Comparison of ENCODE assay signal across 11 cellular contexts in the genomic region with DNA sequence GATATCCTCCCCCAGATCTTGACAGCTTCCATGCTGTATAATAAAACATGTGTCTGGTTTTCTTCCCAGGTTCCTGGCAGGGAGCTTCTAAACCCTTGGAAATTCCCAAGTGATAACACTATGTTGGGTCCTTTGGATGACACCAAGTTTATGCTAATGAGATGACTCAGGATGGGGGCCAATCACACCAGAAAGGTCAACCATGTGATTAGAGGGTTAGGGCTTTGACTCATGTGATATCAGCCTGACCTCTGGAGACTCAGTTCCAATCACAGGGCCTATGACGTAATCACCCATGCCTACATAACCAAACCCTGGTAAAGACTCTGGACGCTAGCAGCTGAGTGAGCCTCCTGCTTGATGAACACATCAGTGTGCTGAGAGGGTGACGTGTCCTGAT.
DNase-seq lines count a peak whose midpoint lies in the region; ATAC-seq lines count a peak whose summit lies in the region.
"Had no signal": no experiment of that assay in that cellular context is flagged by ENCODE, and none has a peak within 500 bp of the region (broad histone marks: within the 10 kb centered on the region; RNA-seq: fewer than 3 reads in every experiment).

No MANE protein-coding gene starts in this region.

- no peak overlapping the region for H4K12ac ChIP-seq in trophoblast cell (ENCODE audit: low read depth, low read length)

- H3K18ac ChIP-seq in trophoblast cell (ENCODE audit: low read length): no peak overlapping the region

- no peak overlapping the region for H3K27ac Mint-ChIP-seq in T-helper 17 cell
- H3K27ac Mint-ChIP-seq: activated CD8-positive, alpha-beta T cell treated with anti-CD3 and anti-CD28 coated beads for 36 hours had no signal

- H3K36me3 ChIP-seq in trophoblast cell (ENCODE audit: control insufficient read depth in 1 of 2, insufficient read depth in 2 of 2, low read length in 2 of 2): no peaks in the 10 kb centered on the region

- H3K27me3 ChIP-seq in trophoblast cell (ENCODE audit: insufficient read depth, low read length): no peaks in the 10 kb centered on the region

- no peak for ATAC-seq in HG02763 (IDR thresholded peaks at IDR 0.05; ENCODE audit: unreplicated experiment)
- no peak for ATAC-seq in T-helper 17 cell
- ATAC-seq: activated CD8-positive, alpha-beta T cell treated with anti-CD3 and anti-CD28 coated beads for 36 hours had no signal

- no peak overlapping the region for H4K91ac ChIP-seq in trophoblast cell (ENCODE audit: low read depth, low read length)

- H4K8ac ChIP-seq in trophoblast cell (ENCODE audit: low read depth, low read length): no peak overlapping the region

- no CpG with 5 or more reads among the region's 3 CpGs for WGBS in trophoblast cell (ENCODE audit: extremely low coverage, insufficient coverage, insufficient read length)

- no peak overlapping the region for H2BK5ac ChIP-seq in trophoblast cell (ENCODE audit: low read depth, low read length, poor library complexity)

- no peak overlapping the region for H2BK12ac ChIP-seq in trophoblast cell (ENCODE audit: low read length)

- no peak overlapping the region for H2BK120ac ChIP-seq in trophoblast cell (ENCODE audit: insufficient read depth, low read length, poor library complexity)

- H3K9ac ChIP-seq in trophoblast cell (ENCODE audit: low read length): no peak overlapping the region

- H3K79me2 ChIP-seq in trophoblast cell (ENCODE audit: control insufficient read depth, insufficient read depth, low read length, poor library complexity): no peaks in the 10 kb centered on the region

- H3K27ac ChIP-seq in trophoblast cell (ENCODE audit: low read depth, low read length): no peak overlapping the region
- no peak overlapping the region for H3K27ac ChIP-seq in substantia nigra (ENCODE audit: low read depth, low read length, poor library complexity, severe bottlenecking)

- no peak overlapping the region for H2AFZ ChIP-seq in trophoblast cell (ENCODE audit: insufficient read depth, low read length, poor library complexity)

- no peak overlapping the region for H2AK5ac ChIP-seq in trophoblast cell (ENCODE audit: low read length)

- no peak overlapping the region for H3K14ac ChIP-seq in trophoblast cell (ENCODE audit: low read length)

- H3K79me1 ChIP-seq in trophoblast cell (ENCODE audit: low read length): no peaks in the 10 kb centered on the region

- no peak overlapping the region for H3K23ac ChIP-seq in trophoblast cell (ENCODE audit: low read length)

- no peak overlapping the region for H3K4me3 ChIP-seq in trophoblast cell (ENCODE audit: low read depth, low read length)

- no peaks in the 10 kb centered on the region for H3K9me3 ChIP-seq in trophoblast cell (ENCODE audit: insufficient read depth, low read depth, low read length)
- H3K9me3 ChIP-seq in T-helper 17 cell (ENCODE audit: control insufficient read depth, low read length, poor library complexity, severe bottlenecking): no peaks in the 10 kb centered on the region

- H3K4me2 ChIP-seq in trophoblast cell (ENCODE audit: low read length): no peak overlapping the region

- H3K4me1 Mint-ChIP-seq in T-helper 17 cell: no peaks in the 10 kb centered on the region
- H3K4me1 Mint-ChIP-seq: central memory CD8-positive, alpha-beta T cell had no signal

- no peak overlapping the region for H3K4me3 Mint-ChIP-seq in T-helper 17 cell
- H3K4me3 Mint-ChIP-seq: activated CD8-positive, alpha-beta T cell treated with anti-CD3 and anti-CD28 coated beads for 36 hours; central memory CD8-positive, alpha-beta T cell had no signal

- no peaks in the 10 kb centered on the region for H3K36me3 Mint-ChIP-seq in T-helper 17 cell (ENCODE audit: low read depth)

- no peaks in the 10 kb centered on the region for H3K4me1 ChIP-seq in trophoblast cell (ENCODE audit: control insufficient read depth in 1 of 2, insufficient read depth in 2 of 2, low read length in 2 of 2)

- no peaks in the 10 kb centered on the region for H3K27me3 Mint-ChIP-seq in T-helper 17 cell
- H3K27me3 Mint-ChIP-seq: activated CD8-positive, alpha-beta T cell treated with anti-CD3 and anti-CD28 coated beads for 36 hours; central memory CD8-positive, alpha-beta T cell had no signal

- DNase-seq in EL (peak; percentile 90), SK-N-DZ (ENCODE audit: low spot score) (peak; percentile 54), fibroblast of the conjunctiva (ENCODE audit: low read depth) (peak; percentile 13), trophoblast cell (peak; percentile 2 to 28), T-helper 17 cell (no peak), substantia nigra (lab: John Stamatoyannopoulos, UW) (no peak)
- no peak for DNase-seq in activated naive CD4-positive, alpha-beta T cell treated with anti-CD3 and anti-CD28 coated beads, Interleukin-2, amount 50 U/mL, for 16 hours
- DNase-seq: activated CD8-positive, alpha-beta T cell treated with anti-CD3 and anti-CD28 coated beads for 36 hours; stimulated activated naive CD4-positive, alpha-beta T cell treated with Interleukin-2 at 50 U/mL for 16 hours had no signal

- H3K4ac ChIP-seq in trophoblast cell (ENCODE audit: low read depth, low read length): no peak overlapping the region

Comparison
In these comparisons a context has a peak if more than half of its experiments do, and no peak if none do; other contexts are left out.
1. DNase-seq: peak in EL (single experiment), SK-N-DZ (single experiment), fibroblast of the conjunctiva (single experiment) and trophoblast cell (2 of 2); none in activated naive CD4-positive, alpha-beta T cell treated with anti-CD3 and anti-CD28 coated beads, Interleukin-2, amount 50 U/mL, for 16 hours (single experiment), T-helper 17 cell (0 of 3) and substantia nigra (0 of 49).